In the genomic region with DNA sequence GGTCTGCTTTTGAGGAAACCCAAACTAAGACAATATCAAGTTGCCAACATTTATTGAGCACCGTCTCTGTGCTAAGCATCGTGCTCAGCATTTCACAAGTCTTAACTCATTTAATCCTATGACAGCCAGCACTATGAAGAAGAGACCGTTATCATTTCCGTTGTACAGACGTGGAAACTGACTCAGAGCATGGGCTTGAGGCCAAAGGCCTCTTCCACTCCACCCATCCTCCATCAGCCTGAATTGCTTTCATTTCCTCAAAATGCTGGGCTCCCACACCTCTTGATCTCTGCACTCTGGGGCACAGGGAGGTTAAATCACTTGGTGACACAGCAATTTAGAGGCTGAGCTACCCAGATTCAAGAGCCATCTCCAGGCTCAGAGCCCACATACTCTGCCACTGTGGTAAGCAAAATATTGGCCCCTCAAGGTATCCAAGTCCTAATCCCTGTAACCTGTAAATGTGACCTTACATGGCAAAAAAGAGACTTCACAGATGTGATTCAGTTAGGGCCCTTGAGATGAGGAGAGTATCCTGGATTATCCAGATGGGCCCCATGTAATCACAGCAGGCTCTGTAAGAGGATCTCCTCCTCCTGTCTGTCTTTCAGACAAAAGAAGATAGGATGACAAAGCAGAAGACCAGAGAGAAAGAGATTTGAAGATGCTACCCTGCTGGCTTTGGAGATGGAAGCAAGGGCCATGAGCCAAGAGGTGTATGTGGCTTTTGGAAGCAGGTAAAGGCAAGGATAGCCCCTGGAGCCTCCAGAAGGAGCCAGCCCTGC, we compare ENCODE assay signal across 1 cellular context.
TF ChIP-seq lines count a peak whose summit lies in the region.

No MANE protein-coding gene starts in this region.

TF ChIP-seq in HepG2, 621 proteins besides CTCF, POLR2A, EP300 and RAD21 (continued from another document and continues in another):
- TF ChIP-seq SYNCRIP (IDR thresholded peaks at IDR 0.05; ENCODE audit: insufficient read depth, low read depth, low read length) (no peak), ZFP90 (CRISPR knock-in tag; IDR thresholded peaks at IDR 0.05; ENCODE audit: borderline replicate concordance) (peak; percentile 29; the same call in 1 of the 2 replicates), ZNF335 (CRISPR knock-in tag; IDR thresholded peaks at IDR 0.05) (no peak), ZKSCAN1 (IDR thresholded peaks at IDR 0.05; ENCODE audit: low read length) (no peak), HOXA9 (CRISPR knock-in tag; IDR thresholded peaks at IDR 0.05; ENCODE audit: borderline replicate concordance) (no peak), SMAD9 (CRISPR knock-in tag; IDR thresholded peaks at IDR 0.05) (no peak), KLF11 (CRISPR knock-in tag; IDR thresholded peaks at IDR 0.05) (no peak), TBL1XR1 (IDR thresholded peaks at IDR 0.05; ENCODE audit: borderline replicate concordance, low read length, partially characterized antibody) (no peak), ZNF10 (CRISPR knock-in tag; IDR thresholded peaks at IDR 0.05; ENCODE audit: borderline replicate concordance, low read depth) (no peak), RARG (CRISPR knock-in tag; IDR thresholded peaks at IDR 0.05; ENCODE audit: low read depth) (no peak), ARNT (IDR thresholded peaks at IDR 0.05) (no peak), FOXO4 (CRISPR knock-in tag; conservative IDR thresholded peaks at IDR 0.05) (no peak), ZNF616 (CRISPR knock-in tag; IDR thresholded peaks at IDR 0.05; ENCODE audit: low read depth) (no peak), FOXK1 (CRISPR knock-in tag; IDR thresholded peaks at IDR 0.05; ENCODE audit: borderline replicate concordance, low read depth) (no peak), PREB (CRISPR knock-in tag; IDR thresholded peaks at IDR 0.05) (no peak), ZNF350 (CRISPR knock-in tag; IDR thresholded peaks at IDR 0.05; ENCODE audit: borderline replicate concordance, low read depth) (0 out of 2 replicates have a peak, but pooled peaks have one; percentile 17), ZNF510 (CRISPR knock-in tag; IDR thresholded peaks at IDR 0.05; ENCODE audit: low read depth) (no peak), XBP1 (CRISPR knock-in tag; IDR thresholded peaks at IDR 0.05) (no peak), RERE (CRISPR knock-in tag; IDR thresholded peaks at IDR 0.05; ENCODE audit: low read depth) (no peak), ZNF598 (CRISPR knock-in tag; IDR thresholded peaks at IDR 0.05; ENCODE audit: borderline replicate concordance) (no peak), ZNF660 (CRISPR knock-in tag; IDR thresholded peaks at IDR 0.05; ENCODE audit: borderline replicate concordance, low read depth) (no peak), MATR3 (CRISPR knock-in tag; IDR thresholded peaks at IDR 0.05) (no peak), BRF2 (CRISPR knock-in tag; IDR thresholded peaks at IDR 0.05) (no peak), ZNF503 (CRISPR knock-in tag; IDR thresholded peaks at IDR 0.05) (no peak), GTF2F1 (IDR thresholded peaks at IDR 0.05; ENCODE audit: low read length) (no peak), NFE2L2 (IDR thresholded peaks at IDR 0.05; ENCODE audit: low read length) (peak; percentile 92), NRL (CRISPR knock-in tag; IDR thresholded peaks at IDR 0.05; ENCODE audit: borderline replicate concordance) (no peak), DZIP1 (CRISPR knock-in tag; IDR thresholded peaks at IDR 0.05) (no peak), ZNF12 (CRISPR knock-in tag; IDR thresholded peaks at IDR 0.05) (no peak), PLRG1 (conservative IDR thresholded peaks at IDR 0.05) (no peak)
- TF ChIP-seq, protein P1, sequence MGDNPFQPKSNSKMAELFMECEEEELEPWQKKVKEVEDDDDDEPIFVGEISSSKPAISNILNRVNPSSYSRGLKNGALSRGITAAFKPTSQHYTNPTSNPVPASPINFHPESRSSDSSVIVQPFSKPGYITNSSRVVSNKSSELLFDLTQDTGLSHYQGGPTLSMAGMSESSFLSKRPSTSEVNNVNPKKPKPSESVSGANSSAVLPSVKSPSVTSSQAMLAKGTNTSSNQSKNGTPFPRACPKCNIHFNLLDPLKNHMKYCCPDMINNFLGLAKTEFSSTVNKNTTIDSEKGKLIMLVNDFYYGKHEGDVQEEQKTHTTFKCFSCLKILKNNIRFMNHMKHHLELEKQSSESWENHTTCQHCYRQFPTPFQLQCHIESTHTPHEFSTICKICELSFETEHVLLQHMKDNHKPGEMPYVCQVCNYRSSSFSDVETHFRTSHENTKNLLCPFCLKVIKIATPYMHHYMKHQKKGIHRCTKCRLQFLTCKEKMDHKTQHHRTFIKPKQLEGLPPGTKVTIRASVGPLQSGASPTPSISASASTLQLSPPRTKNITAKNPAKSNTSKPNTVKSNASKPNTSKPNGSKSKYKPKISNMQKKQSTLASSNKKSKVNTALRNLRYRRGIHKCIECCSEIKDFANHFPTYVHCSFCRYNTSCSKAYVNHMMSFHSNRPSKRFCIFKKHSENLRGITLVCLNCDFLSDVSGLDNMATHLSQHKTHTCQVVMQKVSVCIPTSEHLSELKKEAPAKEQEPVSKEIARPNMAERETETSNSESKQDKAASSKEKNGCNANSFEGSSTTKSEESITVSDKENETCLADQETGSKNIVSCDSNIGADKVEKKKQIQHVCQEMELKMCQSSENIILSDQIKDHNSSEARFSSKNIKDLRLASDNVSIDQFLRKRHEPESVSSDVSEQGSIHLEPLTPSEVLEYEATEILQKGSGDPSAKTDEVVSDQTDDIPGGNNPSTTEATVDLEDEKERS (CRISPR knock-in tag; IDR thresholded peaks at IDR 0.05) = peak; percentile 54; the same call in 1 of the 2 replicates
- TF ChIP-seq, protein P2, sequence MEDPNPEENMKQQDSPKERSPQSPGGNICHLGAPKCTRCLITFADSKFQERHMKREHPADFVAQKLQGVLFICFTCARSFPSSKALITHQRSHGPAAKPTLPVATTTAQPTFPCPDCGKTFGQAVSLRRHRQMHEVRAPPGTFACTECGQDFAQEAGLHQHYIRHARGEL (CRISPR knock-in tag; IDR thresholded peaks at IDR 0.05) = no peak
- TF ChIP-seq, protein P3, sequence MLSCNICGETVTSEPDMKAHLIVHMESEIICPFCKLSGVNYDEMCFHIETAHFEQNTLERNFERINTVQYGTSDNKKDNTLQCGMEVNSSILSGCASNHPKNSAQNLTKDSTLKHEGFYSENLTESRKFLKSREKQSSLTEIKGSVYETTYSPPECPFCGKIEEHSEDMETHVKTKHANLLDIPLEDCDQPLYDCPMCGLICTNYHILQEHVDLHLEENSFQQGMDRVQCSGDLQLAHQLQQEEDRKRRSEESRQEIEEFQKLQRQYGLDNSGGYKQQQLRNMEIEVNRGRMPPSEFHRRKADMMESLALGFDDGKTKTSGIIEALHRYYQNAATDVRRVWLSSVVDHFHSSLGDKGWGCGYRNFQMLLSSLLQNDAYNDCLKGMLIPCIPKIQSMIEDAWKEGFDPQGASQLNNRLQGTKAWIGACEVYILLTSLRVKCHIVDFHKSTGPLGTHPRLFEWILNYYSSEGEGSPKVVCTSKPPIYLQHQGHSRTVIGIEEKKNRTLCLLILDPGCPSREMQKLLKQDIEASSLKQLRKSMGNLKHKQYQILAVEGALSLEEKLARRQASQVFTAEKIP (CRISPR knock-in tag; IDR thresholded peaks at IDR 0.05; ENCODE audit: borderline replicate concordance) = no peak
